Comparison of ENCODE assay signal across 18 cellular contexts in genomic region chr4:102610476-102610875, GRCh38.
DNase-seq lines count a peak whose midpoint lies in the region; ATAC-seq, FAIRE-seq and TF ChIP-seq lines count a peak whose summit lies in the region.
"Had no signal": no experiment of that assay in that cellular context is flagged by ENCODE, and none has a peak within 500 bp of the region (broad histone marks: within the 10 kb centered on the region; RNA-seq: fewer than 3 reads in every experiment).

No MANE protein-coding gene starts in this region.

- peak overlapping the region in 1 of 11 experiments; percentile 26; a peak in 2 of 22 replicates for H3K9ac ChIP-seq in BLaER1 treated with 17β-estradiol and CSF1 and Interleukin-3, amounts not matched to agents 10 nM and 100 nM

- H3K4me3 ChIP-seq in BLaER1 treated with 17β-estradiol and CSF1 and Interleukin-3, amounts not matched to agents 10 nM and 100 nM, result no peak overlapping the region
- H3K4me3 ChIP-seq in CD8-positive, alpha-beta memory T cell (ENCODE audit: low read length), result no peak overlapping the region
- H3K4me3 ChIP-seq in WERI-Rb-1 (ENCODE audit: low read depth, low read length) (no peak overlapping the region), pancreas (no peak overlapping the region)
- H3K4me3 ChIP-seq: lung, psoas muscle, smooth muscle cell had no signal

- in situ Hi-C loops in KBM-7 (cut with MboI; ENCODE audit: low pct_unique_long_range_greater_than_20kb, low sequenced_read_pairs), result loop anchor here (25.0 kb wide), 2 partner anchors 173 to 477 kb away; partner anchors contain the start of genes BDH2 and SLC9B2

- no peak for FAIRE-seq in pancreas (lab: Jason Lieb, UNC)

- no peaks in the 10 kb centered on the region for H3K27me3 ChIP-seq in BLaER1 treated with 17β-estradiol and CSF1 and Interleukin-3, amounts not matched to agents 10 nM and 100 nM
- no peaks in the 10 kb centered on the region for H3K27me3 ChIP-seq in CD8-positive, alpha-beta memory T cell (ENCODE audit: insufficient read depth, low read length, poor library complexity, severe bottlenecking)
- no peaks in the 10 kb centered on the region for H3K27me3 ChIP-seq in WERI-Rb-1 (ENCODE audit: insufficient read depth, low read depth, severe bottlenecking)
- H3K27me3 ChIP-seq in pancreas, result no peaks in the 10 kb centered on the region

- intact Hi-C loops in pancreas (cut with DNase I), result loop anchor here in 2 of 3 donors (10.0 kb wide), 2 partner anchors 156 to 474 kb away; no protein-coding TSS in a partner anchor

- H4K20me1 ChIP-seq in BLaER1 treated with 17β-estradiol and CSF1 and Interleukin-3, amounts not matched to agents 10 nM and 100 nM, result peaks cover 0 to 34% (median 0%) of the 10 kb centered on the region in 11 experiments; a peak in 1 of 22 replicates

- H3K4me1 ChIP-seq in BLaER1 treated with 17β-estradiol and CSF1 and Interleukin-3, amounts not matched to agents 10 nM and 100 nM, result peaks cover 43 to 60% (median 52%) of the 10 kb centered on the region in 10 experiments
- peaks cover 67% of the 10 kb centered on the region for H3K4me1 ChIP-seq in CD8-positive, alpha-beta memory T cell (ENCODE audit: insufficient read depth, low read length)
- H3K4me1 ChIP-seq in pancreas, result no peaks in the 10 kb centered on the region
- H3K4me1 ChIP-seq: psoas muscle had no signal

- H3K9me3 ChIP-seq in BLaER1 treated with 17β-estradiol and CSF1 and Interleukin-3, amounts not matched to agents 10 nM and 100 nM (replicated peaks in 1 of 11), result no peaks in the 10 kb centered on the region
- no peaks in the 10 kb centered on the region for H3K9me3 ChIP-seq in CD8-positive, alpha-beta memory T cell (ENCODE audit: low read length)
- H3K9me3 ChIP-seq in WERI-Rb-1 (ENCODE audit: severe bottlenecking) (no peaks in the 10 kb centered on the region), pancreas (no peaks in the 10 kb centered on the region)
- H3K9me3 ChIP-seq: psoas muscle had no signal

- H3K36me3 Mint-ChIP-seq in CD8-positive, alpha-beta memory T cell, result peaks cover 22 to 89% (median 44%) of the 10 kb centered on the region in 3 donors

- H3K36me3 ChIP-seq in BLaER1 treated with 17β-estradiol and CSF1 and Interleukin-3, amounts not matched to agents 10 nM and 100 nM, result peaks cover 91 to 100% (median 98%) of the 10 kb centered on the region in 11 experiments
- H3K36me3 ChIP-seq in CD8-positive, alpha-beta memory T cell (ENCODE audit: insufficient read depth, low read length), result peaks cover 54% of the 10 kb centered on the region
- H3K36me3 ChIP-seq in WERI-Rb-1, result peaks cover 20% of the 10 kb centered on the region
- H3K36me3 ChIP-seq in pancreas, result peaks cover 17 to 64% (median 26%) of the 10 kb centered on the region in 3 donors

- peak overlapping the region in 6 of 11 experiments; percentile 35 to 86 (median 66); a peak in 12 of 22 replicates for H3K4me2 ChIP-seq in BLaER1 treated with 17β-estradiol and CSF1 and Interleukin-3, amounts not matched to agents 10 nM and 100 nM
- H3K4me2 ChIP-seq: smooth muscle cell had no signal

- peaks cover 73 to 95% (median 85%) of the 10 kb centered on the region in 3 donors for H3K4me1 Mint-ChIP-seq in CD8-positive, alpha-beta memory T cell

- peak overlapping the region; percentile 63 to 99 (median 98) for H3K27ac Mint-ChIP-seq in CD8-positive, alpha-beta memory T cell

- 79 to 83% methylated on average over 3 of the region's 3 CpGs for WGBS in pancreas, 2 donors

- H3K9me3 Mint-ChIP-seq in CD8-positive, alpha-beta memory T cell, result peaks cover 0 to 1% (median 0%) of the 10 kb centered on the region in 5 donors

- DNase-seq in CD8-positive, alpha-beta memory T cell, result no peak
- DNase-seq in WERI-Rb-1, result peak; percentile 88
- DNase-seq in epithelial cell of prostate (ENCODE audit: low read depth, low spot score), result no peak
- DNase-seq in KBM-7, result no peak
- no peak for DNase-seq in middle frontal gyrus (ENCODE audit: extremely low spot score, low spot score)
- no peak for DNase-seq in pancreas
- DNase-seq in EL, result no peak
- DNase-seq: effector memory CD4-positive, alpha-beta T cell; KG1; NCI-H2081; NCI-H510A; psoas muscle; SHP77 treated with DMSO at 0.1 percent for 48 hours; stimulated activated CD4-positive, alpha-beta T cell treated with anti-CD3 and anti-CD28 coated beads, Interleukin-4, amount 100 ng/mL, for 4 hours had no signal

- no peaks in the 10 kb centered on the region for H3K27me3 Mint-ChIP-seq in CD8-positive, alpha-beta memory T cell
- H3K27me3 Mint-ChIP-seq: natural killer cell treated with Interleukin-12 subunit alpha and Interleukin-12 subunit beta and Interleukin-15 and Interleukin-18, amount 100 ng/mL, for 72 hours had no signal

- CTCF ChIA-PET in CD8-positive, alpha-beta memory T cell (lab: Charles Lee), result interaction anchor here (1.0 to 2.0 kb wide), 4 partner anchors 18 to 110 kb away, joined by 3 to 5 read pairs (median 4); no protein-coding TSS in a partner anchor

- peak overlapping the region in 1 of 11 experiments; percentile 6; a peak in 1 of 22 replicates for H3K27ac ChIP-seq in BLaER1 treated with 17β-estradiol and CSF1 and Interleukin-3, amounts not matched to agents 10 nM and 100 nM
- no peak overlapping the region for H3K27ac ChIP-seq in CD8-positive, alpha-beta memory T cell (ENCODE audit: low read depth, low read length)
- H3K27ac ChIP-seq in WERI-Rb-1 (0 out of 2 replicates have a peak overlapping the region, but pooled peaks have one; percentile 10), epithelial cell of prostate (peak overlapping the region; percentile 92), pancreas (no peak overlapping the region)
- H3K27ac ChIP-seq: psoas muscle had no signal

- ATAC-seq in pancreas, result no peak
- ATAC-seq: natural killer cell treated with Interleukin-12 subunit alpha and Interleukin-12 subunit beta and Interleukin-15 and Interleukin-18, amount 100 ng/mL, for 72 hours; psoas muscle had no signal

- 0 out of 2 replicates have a peak, but pooled peaks have one; percentile 26 for TF ChIP-seq CTCF in WERI-Rb-1 (IDR thresholded peaks at IDR 0.05; ENCODE audit: low read depth, low read length)
- no peak for TF ChIP-seq CTCF in pancreas (IDR thresholded peaks at IDR 0.05)

- H3K4me3 Mint-ChIP-seq in CD8-positive, alpha-beta memory T cell, result peak overlapping the region in 6 of 7 donors; percentile 5 to 93 (median 68)
- H3K4me3 Mint-ChIP-seq: natural killer cell treated with Interleukin-12 subunit alpha and Interleukin-12 subunit beta and Interleukin-15 and Interleukin-18, amount 100 ng/mL, for 72 hours had no signal

- POLR2A ChIA-PET in CD8-positive, alpha-beta memory T cell (lab: Charles Lee), result no interaction called here

Comparison
In these comparisons a context has a peak if more than half of its experiments do, and no peak if none do; other contexts are left out.
1. H3K27ac ChIP-seq: peak in WERI-Rb-1 (single experiment) and epithelial cell of prostate (single experiment); none in CD8-positive, alpha-beta memory T cell (single experiment) and pancreas (0 of 4).